Comparison of ENCODE assay signal across 1 cellular context in genomic region chr2:48530033-48530804, GRCh38.
TF ChIP-seq lines count a peak whose summit lies in the region.

Gene STON1 (plus strand): TSS chr2:48530154. CDS start chr2:48580634, 50,480 bp downstream.

TF ChIP-seq in HepG2, 621 proteins besides CTCF, POLR2A, EP300 and RAD21 (continued from another document and continues in another):
- TF ChIP-seq BCL3 (CRISPR knock-in tag; IDR thresholded peaks at IDR 0.05) (peak; percentile 33; the same call in 1 of the 2 replicates), RFX1 (IDR thresholded peaks at IDR 0.05) (no peak), ZBTB49 (CRISPR knock-in tag; IDR thresholded peaks at IDR 0.05; ENCODE audit: borderline replicate concordance) (no peak), ZNF598 (CRISPR knock-in tag; IDR thresholded peaks at IDR 0.05; ENCODE audit: borderline replicate concordance) (peak; percentile 75; the same call in 1 of the 2 replicates), ZNF275 (CRISPR knock-in tag; IDR thresholded peaks at IDR 0.05; ENCODE audit: borderline replicate concordance) (no peak), ZBTB33 (CRISPR knock-in tag; IDR thresholded peaks at IDR 0.05) (no peak), SNAPC2 (CRISPR knock-in tag; IDR thresholded peaks at IDR 0.05) (no peak), FOXJ3 (CRISPR knock-in tag; IDR thresholded peaks at IDR 0.05; ENCODE audit: borderline replicate concordance) (no peak), KLF11 (CRISPR knock-in tag; IDR thresholded peaks at IDR 0.05) (no peak), ATF4 (CRISPR knock-in tag; IDR thresholded peaks at IDR 0.05) (no peak), SIN3A (IDR thresholded peaks at IDR 0.05; ENCODE audit: borderline replicate concordance, low read depth, low read length) (no peak), GATAD1 (CRISPR knock-in tag; IDR thresholded peaks at IDR 0.05) (no peak), KDM3A (CRISPR knock-in tag; IDR thresholded peaks at IDR 0.05; ENCODE audit: low read depth) (no peak), ZBTB43 (CRISPR knock-in tag; conservative IDR thresholded peaks at IDR 0.05) (no peak), HNRNPK (IDR thresholded peaks at IDR 0.05; ENCODE audit: low read depth, low read length, poor library complexity, severe bottlenecking) (peak; percentile 73), HNF4G (IDR thresholded peaks at IDR 0.05; ENCODE audit: borderline replicate concordance, low read depth, low read length) (peak; percentile 7; the same call in 1 of the 2 replicates), HNF4G (CRISPR knock-in tag; IDR thresholded peaks at IDR 0.05; ENCODE audit: borderline replicate concordance, low read depth) (no peak), ZNF720 (CRISPR knock-in tag; IDR thresholded peaks at IDR 0.05) (no peak), ZNF362 (CRISPR knock-in tag; IDR thresholded peaks at IDR 0.05; ENCODE audit: borderline replicate concordance) (no peak), ZBTB42 (CRISPR knock-in tag; IDR thresholded peaks at IDR 0.05) (no peak), ZNF326 (CRISPR knock-in tag; IDR thresholded peaks at IDR 0.05; ENCODE audit: borderline replicate concordance) (no peak), PHB2 (IDR thresholded peaks at IDR 0.05; ENCODE audit: partially characterized antibody) (no peak), MAFG (CRISPR knock-in tag; IDR thresholded peaks at IDR 0.05) (no peak), ZNF768 (CRISPR knock-in tag; IDR thresholded peaks at IDR 0.05) (peak; percentile 50), AGO2 (optimal IDR thresholded peaks at IDR 0.05; ENCODE audit: low read depth, low read length) (peak; percentile 68), CREB1 (IDR thresholded peaks at IDR 0.05) (no peak), CREB1 (CRISPR knock-in tag; IDR thresholded peaks at IDR 0.05) (no peak), ZNF468 (CRISPR knock-in tag; IDR thresholded peaks at IDR 0.05) (no peak), ZNF546 (CRISPR knock-in tag; conservative IDR thresholded peaks at IDR 0.05) (no peak), GTF2F1 (IDR thresholded peaks at IDR 0.05; ENCODE audit: low read length) (no peak), ZFY (CRISPR knock-in tag; IDR thresholded peaks at IDR 0.05) (0 out of 2 replicates have a peak, but pooled peaks have one; percentile 22), RFX5 (IDR thresholded peaks at IDR 0.05; ENCODE audit: low read depth, low read length) (no peak), FOXO1 (CRISPR knock-in tag; IDR thresholded peaks at IDR 0.05) (no peak), TFAP4 (IDR thresholded peaks at IDR 0.05; ENCODE audit: borderline replicate concordance, low read depth) (no peak), RXRA (CRISPR knock-in tag; IDR thresholded peaks at IDR 0.05) (no peak), MYC (CRISPR knock-in tag; IDR thresholded peaks at IDR 0.05; ENCODE audit: borderline replicate concordance) (no peak), ZNF253 (CRISPR knock-in tag; IDR thresholded peaks at IDR 0.05; ENCODE audit: borderline replicate concordance) (no peak; the same call in 1 of the 2 replicates), ZSCAN25 (CRISPR knock-in tag; IDR thresholded peaks at IDR 0.05) (0 out of 2 replicates have a peak, but pooled peaks have one; percentile 28), ZNF30 (CRISPR knock-in tag; IDR thresholded peaks at IDR 0.05) (no peak), HOXD1 (CRISPR knock-in tag; IDR thresholded peaks at IDR 0.05) (no peak), SCMH1 (CRISPR knock-in tag; IDR thresholded peaks at IDR 0.05; ENCODE audit: borderline replicate concordance) (no peak), MAFF (IDR thresholded peaks at IDR 0.05; ENCODE audit: low read depth, low read length) (no peak), HNF1B (CRISPR knock-in tag; IDR thresholded peaks at IDR 0.05) (no peak), KDM5A (IDR thresholded peaks at IDR 0.05; ENCODE audit: borderline replicate concordance, low read length) (no peak), ATF7-NPFF (CRISPR knock-in tag; IDR thresholded peaks at IDR 0.05; ENCODE audit: low read depth) (0 out of 2 replicates have a peak, but pooled peaks have one; percentile 49), ZNF639 (CRISPR knock-in tag; conservative IDR thresholded peaks at IDR 0.05) (no peak), PRPF4 (IDR thresholded peaks at IDR 0.05; ENCODE audit: low read depth, low read length, poor library complexity, severe bottlenecking) (no peak), ZNF597 (CRISPR knock-in tag; IDR thresholded peaks at IDR 0.05) (no peak), ZSCAN31 (CRISPR knock-in tag; IDR thresholded peaks at IDR 0.05; ENCODE audit: low read depth) (no peak), ZNF746 (CRISPR knock-in tag; IDR thresholded peaks at IDR 0.05) (no peak), ARNTL (CRISPR knock-in tag; IDR thresholded peaks at IDR 0.05) (no peak), SNAPC5 (CRISPR knock-in tag; IDR thresholded peaks at IDR 0.05; ENCODE audit: borderline replicate concordance) (no peak), GABPB1 (CRISPR knock-in tag; IDR thresholded peaks at IDR 0.05) (peak; percentile 24; the same call in 1 of the 2 replicates), SUZ12 (IDR thresholded peaks at IDR 0.05; ENCODE audit: low read depth, low read length) (no peak)
